13 cellular contexts compared by ENCODE assay signal in genomic region chr9:73806876-73807275, GRCh38.
A peak's percentile ranks its signal among the peaks of the same experiment; 100 is the strongest.
DNase-seq lines count a peak whose midpoint lies in the region; ATAC-seq and TF ChIP-seq lines count a peak whose summit lies in the region.
"Had no signal": no experiment of that assay in that cellular context is flagged by ENCODE, and none has a peak within 500 bp of the region (broad histone marks: within the 10 kb centered on the region; RNA-seq: fewer than 3 reads in every experiment).

No MANE protein-coding gene starts in this region.

- H3K27ac ChIP-seq in VCaP (peak overlapping the region; percentile 17; the same call in 1 of the 2 replicates), testis (no peak overlapping the region), breast epithelium (no peak overlapping the region), foreskin keratinocyte (no peak overlapping the region)

- H3K4me3 ChIP-seq in choroid plexus epithelial cell (ENCODE audit: low read depth, low read length) = no peak overlapping the region
- no peak overlapping the region for H3K4me3 ChIP-seq in testis
- no peak overlapping the region for H3K4me3 ChIP-seq in breast epithelium

- H3K4me1 ChIP-seq in testis (peaks cover 7% of the 10 kb centered on the region), breast epithelium (no peaks in the 10 kb centered on the region), foreskin keratinocyte (no peaks in the 10 kb centered on the region)

- DNase-seq in choroid plexus epithelial cell (ENCODE audit: low read depth) (peak; percentile 80), iris pigment epithelial cell (ENCODE audit: low read depth) (peak; percentile 79), testis (peak; percentile 17), breast epithelium (ENCODE audit: low spot score in 2 of 2) (no peak), foreskin keratinocyte (no peak)
- DNase-seq: C1 segment of cervical spinal cord; CD4-positive, alpha-beta T cell; DND-41; GDM1; GOT3; H9 had no signal

- H3K27me3 ChIP-seq in testis (no peaks in the 10 kb centered on the region), breast epithelium (no peaks in the 10 kb centered on the region), foreskin keratinocyte (no peaks in the 10 kb centered on the region)

- H3K36me3 ChIP-seq in testis (ENCODE audit: low read depth, missing control alignments) = no peaks in the 10 kb centered on the region
- no peaks in the 10 kb centered on the region for H3K36me3 ChIP-seq in breast epithelium

- intact Hi-C loops in testis (cut with DNase I; ENCODE audit: low total_unique reads) = no loop called here
- intact Hi-C loops in breast epithelium (cut with DNase I; ENCODE audit: low total_unique reads) = no loop called here

- TF ChIP-seq CTCF in VCaP (conservative IDR thresholded peaks at IDR 0.05) (no peak), choroid plexus epithelial cell (conservative IDR thresholded peaks at IDR 0.05; ENCODE audit: low read depth, low read length) (no peak), testis (IDR thresholded peaks at IDR 0.05) (no peak), breast epithelium (IDR thresholded peaks at IDR 0.05) (no peak), foreskin keratinocyte (conservative IDR thresholded peaks at IDR 0.05) (no peak)

- no peak for TF ChIP-seq POLR2A in testis (IDR thresholded peaks at IDR 0.05)
- no peak for TF ChIP-seq POLR2A in breast epithelium (IDR thresholded peaks at IDR 0.05)

- WGBS in testis, 2 donors = 31 to 51% methylated on average over 2 of the region's 2 CpGs

- ATAC-seq in GM21529 (IDR thresholded peaks at IDR 0.05; ENCODE audit: unreplicated experiment) (no peak), foreskin keratinocyte (no peak)

- H3K9me3 ChIP-seq in testis (no peaks in the 10 kb centered on the region), breast epithelium (no peaks in the 10 kb centered on the region)

Comparison
In these comparisons a context has a peak if more than half of its experiments do, and no peak if none do; other contexts are left out.
1. DNase-seq: peak in choroid plexus epithelial cell (single experiment), iris pigment epithelial cell (single experiment) and testis (single experiment); none in breast epithelium (0 of 2) and foreskin keratinocyte (0 of 2).